In the genomic region with DNA sequence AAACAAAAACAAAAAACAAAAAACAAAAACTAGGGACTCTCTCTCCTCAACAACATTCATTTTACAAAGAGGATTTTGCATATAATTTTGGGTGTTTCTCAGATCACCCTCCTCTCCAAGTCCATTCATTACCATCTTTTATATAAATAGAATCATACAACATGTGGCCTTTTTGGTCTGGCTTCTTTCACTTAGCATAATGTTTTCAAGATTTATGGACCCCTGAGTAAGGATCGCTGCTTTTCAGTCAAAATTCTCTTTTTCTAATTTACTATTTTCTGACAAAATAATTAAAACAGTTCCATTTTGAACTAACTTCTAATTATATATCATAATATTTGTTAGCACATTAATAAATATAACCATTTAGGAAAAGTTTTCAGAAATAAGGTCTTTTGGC, we compare ENCODE assay signal across 7 cellular contexts.
"Had no signal": no experiment of that assay in that cellular context is flagged by ENCODE, and none has a peak within 500 bp of the region (broad histone marks: within the 10 kb centered on the region; RNA-seq: fewer than 3 reads in every experiment).

No MANE protein-coding gene starts in this region.

- ATAC-seq: GM23338, K562 had no signal

- H3K4me3 ChIP-seq: GM23338, K562 had no signal

- DNase-seq: H9, HCEC 1CT, IMR-90, KG1 had no signal

- H3K4me2 ChIP-seq: GM23338 had no signal

- H3K27ac ChIP-seq: HL-60 had no signal

- H2AFZ ChIP-seq: GM23338 had no signal
